ENCODE assay signal across 28 cellular contexts in genomic region chr15:39177561-39177960, GRCh38.
DNase-seq lines count a peak whose midpoint lies in the region; ATAC-seq and TF ChIP-seq lines count a peak whose summit lies in the region.
"Had no signal": no experiment of that assay in that cellular context is flagged by ENCODE, and none has a peak within 500 bp of the region (broad histone marks: within the 10 kb centered on the region; RNA-seq: fewer than 3 reads in every experiment).

No MANE protein-coding gene starts in this region.

- H3K4me1 Mint-ChIP-seq in MCF 10A (ENCODE audit: insufficient read depth, unreplicated experiment): peaks cover 42% of the 10 kb centered on the region
- H3K4me1 Mint-ChIP-seq: activated CD4-positive, alpha-beta T cell treated with anti-CD3 and anti-CD28 coated beads, Interleukin-2, amount 10 ng/mL, durations not matched to agents 7 days and 5 days; CD8-positive, alpha-beta memory T cell; IgD-negative memory B cell had no signal

- H3K27ac Mint-ChIP-seq in MCF 10A (ENCODE audit: low read depth, unreplicated experiment): peak overlapping the region; percentile 71
- H3K27ac Mint-ChIP-seq: activated CD4-positive, alpha-beta T cell treated with anti-CD3 and anti-CD28 coated beads, Interleukin-2, amount 10 ng/mL, durations not matched to agents 7 days and 5 days; CD8-positive, alpha-beta memory T cell; endodermal cell; IgD-negative memory B cell; neural progenitor cell had no signal

- H3K9me3 ChIP-seq in MG63: no peaks in the 10 kb centered on the region
- H3K9me3 ChIP-seq: left ventricle myocardium inferior, right atrium auricular region, stomach, vagina had no signal

- intact Hi-C loops in MCF 10A (cut with micrococcal nuclease): no loop called here
- intact Hi-C loops in Right ventricle myocardium superior (cut with DNase I): no loop called here

- H3K27me3 Mint-ChIP-seq in MCF 10A (ENCODE audit: insufficient read depth, unreplicated experiment): no peaks in the 10 kb centered on the region
- H3K27me3 Mint-ChIP-seq: IgD-negative memory B cell had no signal

- peak; percentile 8 for DNase-seq in MG63
- DNase-seq in MCF 10A (ENCODE audit: unreplicated experiment): peak; percentile 97
- peak; percentile 87 for DNase-seq in glomerular visceral epithelial cell (ENCODE audit: extremely low spot score)
- DNase-seq in ureter (ENCODE audit: low spot score): peak; percentile 61
- no peak for DNase-seq in activated CD8-positive, alpha-beta memory T cell treated with anti-CD3 and anti-CD28 coated beads, Interleukin-2, amount 50 U/mL, for 48 hours
- DNase-seq in Right ventricle myocardium superior: no peak
- DNase-seq in stimulated activated CD4-positive, alpha-beta T cell treated with anti-CD3 and anti-CD28 coated beads, Interleukin-4, amount 100 ng/mL, for 1 hour: no peak
- DNase-seq: activated CD4-positive, alpha-beta T cell treated with anti-CD3 and anti-CD28 coated beads, Interleukin-2, amount 10 ng/mL, durations not matched to agents 7 days and 5 days; activated T-cell treated with anti-CD3 and anti-CD28 coated beads, Interleukin-2, amount 50 U/mL, for 48 hours; CD8-positive, alpha-beta memory T cell; dermis blood vessel endothelial cell; endodermal cell; glutamatergic neuron; GOT3; left ventricle myocardium inferior; mesendoderm; NCI-H1105 treated with DMSO at 0.1 percent for 48 hours; NCI-H187 treated with DMSO at 0.1 percent for 48 hours; NCI-H524 treated with DMSO at 0.1 percent for 48 hours; stimulated activated CD4-positive, alpha-beta T cell treated with anti-CD3 and anti-CD28 coated beads, Interleukin-2, amount 100 ng/mL, for 24 hours; stimulated activated CD8-positive, alpha-beta memory T cell treated with anti-CD3 and anti-CD28 coated beads, Interleukin-4, amount 100 ng/mL, for 48 hours; stomach; SW 1271; T-helper 9 cell had no signal

- CTCF ChIA-PET in MCF 10A (lab: Yijun Ruan, JAX): interaction anchor here (0.8 to 4.7 kb wide), 7 partner anchors 10 to 407 kb away, joined by 3 to 35 read pairs (median 6); partner anchors contain the start of gene THBS1

- no peak for TF ChIP-seq CTCF in MCF 10A (IDR thresholded peaks at IDR 0.05; ENCODE audit: unreplicated experiment)

- no peaks in the 10 kb centered on the region for H3K36me3 ChIP-seq in MG63
- H3K36me3 ChIP-seq: left ventricle myocardium inferior, neural progenitor cell, right atrium auricular region, stomach, vagina had no signal

- no peaks in the 10 kb centered on the region for H3K36me3 Mint-ChIP-seq in MCF 10A (ENCODE audit: insufficient read depth, unreplicated experiment)
- H3K36me3 Mint-ChIP-seq: CD8-positive, alpha-beta memory T cell; neural progenitor cell had no signal

- peaks cover 8% of the 10 kb centered on the region for H3K9me3 Mint-ChIP-seq in MCF 10A (ENCODE audit: unreplicated experiment)
- H3K9me3 Mint-ChIP-seq: activated CD4-positive, alpha-beta T cell treated with anti-CD3 and anti-CD28 coated beads, Interleukin-2, amount 10 ng/mL, durations not matched to agents 7 days and 5 days; endodermal cell; neural progenitor cell had no signal

- H3K4me3 Mint-ChIP-seq in MCF 10A (ENCODE audit: unreplicated experiment): no peak overlapping the region
- H3K4me3 Mint-ChIP-seq: activated CD4-positive, alpha-beta T cell treated with anti-CD3 and anti-CD28 coated beads, Interleukin-2, amount 10 ng/mL, durations not matched to agents 7 days and 5 days; CD8-positive, alpha-beta memory T cell; endodermal cell; IgD-negative memory B cell; neural progenitor cell had no signal

- no peak for ATAC-seq in Right ventricle myocardium superior (ENCODE audit: poor library complexity)

- H3K4me3 ChIP-seq in MG63: no peak overlapping the region
- H3K4me3 ChIP-seq: left ventricle myocardium inferior, neural progenitor cell, right atrium auricular region, stomach, vagina had no signal

- no peaks in the 10 kb centered on the region for H3K27me3 ChIP-seq in MG63
- H3K27me3 ChIP-seq: neural progenitor cell, right atrium auricular region, stomach, vagina had no signal

- BruUV-seq in MCF 10A (replicated peaks; lab: Mats Ljungman, UMichigan): no TSS peak

- POLR2A ChIA-PET in MCF 10A (lab: Yijun Ruan, JAX): interaction anchor here (1.0 to 6.1 kb wide), 10 partner anchors 8 to 464 kb away, joined by 3 to 49 read pairs (median 5); partner anchors contain the start of gene THBS1

Comparison
In these comparisons a context has a peak if more than half of its experiments do, and no peak if none do; other contexts are left out.
1. DNase-seq: peak in MG63 (single experiment), MCF 10A (single experiment), glomerular visceral epithelial cell (single experiment) and ureter (single experiment); none in activated CD8-positive, alpha-beta memory T cell treated with anti-CD3 and anti-CD28 coated beads, Interleukin-2, amount 50 U/mL, for 48 hours (single experiment), Right ventricle myocardium superior (single experiment) and stimulated activated CD4-positive, alpha-beta T cell treated with anti-CD3 and anti-CD28 coated beads, Interleukin-4, amount 100 ng/mL, for 1 hour (single experiment).